Comparison of ENCODE assay signal across 8 cellular contexts in genomic region chr11:108664241-108664640, GRCh38. TPM values are rescaled to one million over a fixed set of nuclear protein-coding genes. Genes with fewer than 3 reads are reported as not detected.
DNase-seq lines count a peak whose midpoint lies in the region; ATAC-seq and TF ChIP-seq lines count a peak whose summit lies in the region.

No MANE protein-coding gene starts in this region.

- H3K4me1 ChIP-seq in lung (ENCODE audit: control insufficient read depth in 2 of 2, insufficient read depth in 2 of 2, low read length in 2 of 2): peaks cover 5 to 14% of the 10 kb centered on the region in 2 donors
- peaks cover 4 to 41% (median 13%) of the 10 kb centered on the region in 4 donors for H3K4me1 ChIP-seq in tibial nerve

- TF ChIP-seq CTCF in astrocyte of the spinal cord (IDR thresholded peaks at IDR 0.05; ENCODE audit: low read depth, low read length): no peak
- no peak for TF ChIP-seq CTCF in lung (IDR thresholded peaks at IDR 0.05; ENCODE audit: control extremely low read depth, extremely low read depth)
- TF ChIP-seq CTCF in tibial nerve (IDR thresholded peaks at IDR 0.05): no peak

- DNase-seq in activated T-cell treated with anti-CD3 and anti-CD28 coated beads, Interleukin-2, amount 50 U/mL, for 24 hours: no peak
- DNase-seq in activated T-cell treated with anti-CD3 and anti-CD28 coated beads, Interleukin-2, amount 50 U/mL, for 48 hours: no peak
- DNase-seq in astrocyte of the spinal cord (ENCODE audit: low read depth, low spot score): no peak
- DNase-seq in lung (ENCODE audit: low spot score): no peak
- DNase-seq in tibial nerve (ENCODE audit: low spot score in 2 of 2): no peak
- DNase-seq in stimulated activated CD4-positive, alpha-beta T cell treated with anti-CD3 and anti-CD28 coated beads, Interleukin-1b, Interleukin-23, amount 100 ng/mL, for 48 hours: no peak
- no peak for DNase-seq in NCI-H2029 treated with DMSO at 0.1 percent for 48 hours (lab: John Stamatoyannopoulos, UW)
- DNase-seq in occipital lobe (lab: John Stamatoyannopoulos, UW): no peak

- peak overlapping the region; percentile 89 for H3K4me3 ChIP-seq in astrocyte of the spinal cord (ENCODE audit: low read depth, low read length)
- peak overlapping the region; percentile 40 for H3K4me3 ChIP-seq in lung
- peak overlapping the region; percentile 3 to 83 (median 70) for H3K4me3 ChIP-seq in tibial nerve

- peak overlapping the region in 1 of 2 donors; percentile 72 for H3K27ac ChIP-seq in lung (ENCODE audit: low read depth in 1 of 2, low read length in 1 of 2)
- peak overlapping the region; percentile 30 to 78 (median 70) for H3K27ac ChIP-seq in tibial nerve

- peaks cover 44% of the 10 kb centered on the region for H3K36me3 Mint-ChIP-seq in activated T-cell treated with anti-CD3 and anti-CD28 coated beads, Interleukin-2, amount 50 U/mL, for 24 hours (ENCODE audit: low read depth)

- no peaks in the 10 kb centered on the region for H3K9me3 Mint-ChIP-seq in activated T-cell treated with anti-CD3 and anti-CD28 coated beads, Interleukin-2, amount 50 U/mL, for 24 hours

- TF ChIP-seq EP300 in tibial nerve (IDR thresholded peaks at IDR 0.05): no peak

- in situ Hi-C loops in astrocyte of the spinal cord (cut with HindIII; ENCODE audit: low sequenced_read_pairs): no loop called here

- WGBS in lung, 2 donors: 82 to 87% methylated on average over 9 of the region's 9 CpGs
- 71 to 77% methylated on average over 9 of the region's 9 CpGs for WGBS in tibial nerve, 2 donors

- H3K9me3 ChIP-seq in lung (ENCODE audit: control insufficient read depth in 2 of 2, insufficient read depth in 1 of 2, low read length in 1 of 2) (peaks cover 0 to 2% of the 10 kb centered on the region in 2 donors), tibial nerve (no peaks in the 10 kb centered on the region)

- ATAC-seq in lung (ENCODE audit: insufficient read depth, low FRiP score): no peak

- no peak for TF ChIP-seq POLR2A in tibial nerve (IDR thresholded peaks at IDR 0.05)

- peak overlapping the region; percentile 100 for H3K4me3 Mint-ChIP-seq in activated T-cell treated with anti-CD3 and anti-CD28 coated beads, Interleukin-2, amount 50 U/mL, for 24 hours

- H3K36me3 ChIP-seq in lung (ENCODE audit: control insufficient read depth in 2 of 2, insufficient read depth in 2 of 2, low read length in 2 of 2) (peaks cover 0 to 2% of the 10 kb centered on the region in 2 donors), tibial nerve (peaks cover 0 to 3% (median 0%) of the 10 kb centered on the region in 3 donors)

- H3K27me3 ChIP-seq in lung (ENCODE audit: control insufficient read depth, insufficient read depth): no peaks in the 10 kb centered on the region
- H3K27me3 ChIP-seq in tibial nerve: no peaks in the 10 kb centered on the region

- H3K4me1 Mint-ChIP-seq in activated T-cell treated with anti-CD3 and anti-CD28 coated beads, Interleukin-2, amount 50 U/mL, for 24 hours (ENCODE audit: low read depth): peaks cover 40% of the 10 kb centered on the region

- H3K27ac Mint-ChIP-seq in activated T-cell treated with anti-CD3 and anti-CD28 coated beads, Interleukin-2, amount 50 U/mL, for 24 hours: peak overlapping the region; percentile 99

- H3K27me3 Mint-ChIP-seq in activated T-cell treated with anti-CD3 and anti-CD28 coated beads, Interleukin-2, amount 50 U/mL, for 24 hours: no peaks in the 10 kb centered on the region

RNA-seq across cellular contexts. Expression of gene DDX10, which starts 0.6 kb away (rescaled TPM):
- total RNA-seq in lung (10 to 100 TPM; 21.7 to 30.5 TPM), tibial nerve (10 to 100 TPM; 23.1 to 94.7 (median 31.6) TPM), occipital lobe (33.4 TPM)
- polyA plus RNA-seq in lung: 10 to 100 TPM; 13.9 to 16.0 TPM
